17 cellular contexts compared by ENCODE assay signal in genomic region chr1:228105996-228106799, GRCh38. TPM values are rescaled to one million over a fixed set of nuclear protein-coding genes. Genes with fewer than 3 reads are reported as not detected.
A peak's percentile ranks its signal among the peaks of the same experiment; 100 is the strongest.
DNase-seq lines count a peak whose midpoint lies in the region; ATAC-seq and TF ChIP-seq lines count a peak whose summit lies in the region.
"Had no signal": no experiment of that assay in that cellular context is flagged by ENCODE, and none has a peak within 500 bp of the region (broad histone marks: within the 10 kb centered on the region; RNA-seq: fewer than 3 reads in every experiment).

No MANE protein-coding gene starts in this region.

- H3K9me3 Mint-ChIP-seq in CD4-positive, CD25-positive, alpha-beta regulatory T cell = peaks cover 0 to 1% (median 0%) of the 10 kb centered on the region in 7 donors
- no peaks in the 10 kb centered on the region for H3K9me3 Mint-ChIP-seq in activated T-helper 1 cell treated with anti-CD3 and anti-CD28 coated beads, Interleukin-12 subunit alpha, Interleukin-12 subunit beta, Interleukin-2, Interleukin-4 antibody, amounts not matched to agents 30 ng/mL and 10 ng/mL and 1 ng/mL, durations not matched to agents 14 hours and 24 hours and 36 hours
- peaks cover 0 to 4% (median 0%) of the 10 kb centered on the region in 11 donors for H3K9me3 Mint-ChIP-seq in naive thymus-derived CD4-positive, alpha-beta T cell
- no peaks in the 10 kb centered on the region for H3K9me3 Mint-ChIP-seq in HFFc6

- POLR2A ChIA-PET in naive thymus-derived CD4-positive, alpha-beta T cell (lab: Charles Lee) = interaction anchor here (1.1 to 1.3 kb wide), 2 partner anchors 24 kb away, joined by 3 to 8 read pairs; partner anchors contain the start of gene ARF1

- ATAC-seq in CD4-positive, CD25-positive, alpha-beta regulatory T cell (ENCODE audit: low read depth in 2 of 2) = no peak
- ATAC-seq in naive thymus-derived CD4-positive, alpha-beta T cell = no peak
- ATAC-seq in GM21619 (IDR thresholded peaks at IDR 0.05; ENCODE audit: unreplicated experiment) = no peak
- ATAC-seq: left lung had no signal

- peak overlapping the region in 1 of 3 donors; percentile 42 for H3K27ac Mint-ChIP-seq in CD4-positive, CD25-positive, alpha-beta regulatory T cell
- H3K27ac Mint-ChIP-seq in activated T-helper 1 cell treated with anti-CD3 and anti-CD28 coated beads, Interleukin-12 subunit alpha, Interleukin-12 subunit beta, Interleukin-2, Interleukin-4 antibody, amounts not matched to agents 30 ng/mL and 10 ng/mL and 1 ng/mL, durations not matched to agents 14 hours and 24 hours and 36 hours = no peak overlapping the region
- peak overlapping the region in 3 of 9 donors; percentile 8 to 98 (median 65) for H3K27ac Mint-ChIP-seq in naive thymus-derived CD4-positive, alpha-beta T cell
- no peak overlapping the region for H3K27ac Mint-ChIP-seq in HFFc6

- no peak overlapping the region for H3K4me3 ChIP-seq in CD4-positive, CD25-positive, alpha-beta regulatory T cell (ENCODE audit: low read depth, low read length)
- no peak overlapping the region for H3K4me3 ChIP-seq in naive thymus-derived CD4-positive, alpha-beta T cell (ENCODE audit: low read length)
- H3K4me3 ChIP-seq: colonic mucosa, left lung, sigmoid colon had no signal

- no peaks in the 10 kb centered on the region for H3K27me3 ChIP-seq in CD4-positive, CD25-positive, alpha-beta regulatory T cell (ENCODE audit: control insufficient read depth, insufficient read depth, low read length)
- no peaks in the 10 kb centered on the region for H3K27me3 ChIP-seq in naive thymus-derived CD4-positive, alpha-beta T cell (ENCODE audit: control insufficient read depth in 2 of 2, insufficient read depth in 2 of 2, low read length in 2 of 2)
- H3K27me3 ChIP-seq: colonic mucosa, left lung, sigmoid colon had no signal

- H3K36me3 ChIP-seq in CD4-positive, CD25-positive, alpha-beta regulatory T cell (ENCODE audit: control insufficient read depth, insufficient read depth, low read length) = peaks cover 14% of the 10 kb centered on the region
- H3K36me3 ChIP-seq in naive thymus-derived CD4-positive, alpha-beta T cell (ENCODE audit: control insufficient read depth in 2 of 3, insufficient read depth in 3 of 3, low read length in 3 of 3) = peaks cover 0 to 36% (median 0%) of the 10 kb centered on the region in 3 experiments
- H3K36me3 ChIP-seq: colonic mucosa had no signal

- no peaks in the 10 kb centered on the region for H3K27me3 Mint-ChIP-seq in CD4-positive, CD25-positive, alpha-beta regulatory T cell
- H3K27me3 Mint-ChIP-seq in activated T-helper 1 cell treated with anti-CD3 and anti-CD28 coated beads, Interleukin-12 subunit alpha, Interleukin-12 subunit beta, Interleukin-2, Interleukin-4 antibody, amounts not matched to agents 30 ng/mL and 10 ng/mL and 1 ng/mL, durations not matched to agents 14 hours and 24 hours and 36 hours (ENCODE audit: insufficient read depth) = peaks cover 1% of the 10 kb centered on the region
- H3K27me3 Mint-ChIP-seq in naive thymus-derived CD4-positive, alpha-beta T cell = peaks cover 0 to 3% (median 0%) of the 10 kb centered on the region in 5 donors
- H3K27me3 Mint-ChIP-seq in HFFc6 (ENCODE audit: insufficient read depth) = peaks cover 11% of the 10 kb centered on the region

- no peaks in the 10 kb centered on the region for H3K9me3 ChIP-seq in CD4-positive, CD25-positive, alpha-beta regulatory T cell (ENCODE audit: control insufficient read depth in 2 of 2, low read length in 2 of 2)
- H3K9me3 ChIP-seq in naive thymus-derived CD4-positive, alpha-beta T cell (ENCODE audit: control insufficient read depth in 2 of 3, low read length in 3 of 3) = no peaks in the 10 kb centered on the region
- H3K9me3 ChIP-seq: colonic mucosa, left lung, sigmoid colon had no signal

- intact Hi-C loops in activated T-helper 1 cell treated with anti-CD3 and anti-CD28 coated beads, Interleukin-12 subunit alpha, Interleukin-12 subunit beta, Interleukin-2, Interleukin-4 antibody, amounts not matched to agents 30 ng/mL and 10 ng/mL and 1 ng/mL, durations not matched to agents 14 hours and 24 hours and 36 hours (cut with micrococcal nuclease) = loop anchor here (5.0 kb wide), 1 partner anchor 319 kb away; no protein-coding TSS in a partner anchor
- intact Hi-C loops in naive thymus-derived CD4-positive, alpha-beta T cell (cut with micrococcal nuclease) = loop anchor here in 1 of 2 donors (5.0 to 10.0 kb wide), 2 partner anchors 1236 to 1701 kb away; partner anchors contain the start of genes CCSAP and PARP1

- H3K4me1 Mint-ChIP-seq in CD4-positive, CD25-positive, alpha-beta regulatory T cell = peaks cover 0 to 64% (median 18%) of the 10 kb centered on the region in 4 donors
- peaks cover 38% of the 10 kb centered on the region for H3K4me1 Mint-ChIP-seq in activated T-helper 1 cell treated with anti-CD3 and anti-CD28 coated beads, Interleukin-12 subunit alpha, Interleukin-12 subunit beta, Interleukin-2, Interleukin-4 antibody, amounts not matched to agents 30 ng/mL and 10 ng/mL and 1 ng/mL, durations not matched to agents 14 hours and 24 hours and 36 hours (ENCODE audit: low read depth)
- peaks cover 5 to 52% (median 38%) of the 10 kb centered on the region in 7 donors for H3K4me1 Mint-ChIP-seq in naive thymus-derived CD4-positive, alpha-beta T cell
- peaks cover 37% of the 10 kb centered on the region for H3K4me1 Mint-ChIP-seq in HFFc6 (ENCODE audit: low read depth)

- peaks cover 39% of the 10 kb centered on the region for H3K4me1 ChIP-seq in CD4-positive, CD25-positive, alpha-beta regulatory T cell (ENCODE audit: control insufficient read depth, insufficient read depth, low read length, poor library complexity, severe bottlenecking)
- H3K4me1 ChIP-seq in naive thymus-derived CD4-positive, alpha-beta T cell (ENCODE audit: control insufficient read depth in 2 of 2, insufficient read depth in 2 of 2, low read length in 2 of 2) = peaks cover 24 to 33% of the 10 kb centered on the region in 2 donors

- peaks cover 11% of the 10 kb centered on the region for H3K36me3 Mint-ChIP-seq in CD4-positive, CD25-positive, alpha-beta regulatory T cell
- peaks cover 11% of the 10 kb centered on the region for H3K36me3 Mint-ChIP-seq in activated T-helper 1 cell treated with anti-CD3 and anti-CD28 coated beads, Interleukin-12 subunit alpha, Interleukin-12 subunit beta, Interleukin-2, Interleukin-4 antibody, amounts not matched to agents 30 ng/mL and 10 ng/mL and 1 ng/mL, durations not matched to agents 14 hours and 24 hours and 36 hours (ENCODE audit: low read depth)
- H3K36me3 Mint-ChIP-seq in naive thymus-derived CD4-positive, alpha-beta T cell = peaks cover 0 to 7% (median 5%) of the 10 kb centered on the region in 5 donors
- H3K36me3 Mint-ChIP-seq in HFFc6 (ENCODE audit: low read depth) = no peaks in the 10 kb centered on the region

- DNase-seq in CD4-positive, CD25-positive, alpha-beta regulatory T cell = no peak
- DNase-seq in activated T-helper 1 cell treated with anti-CD3 and anti-CD28 coated beads, Interleukin-12 subunit alpha, Interleukin-12 subunit beta, Interleukin-2, Interleukin-4 antibody, amounts not matched to agents 30 ng/mL and 10 ng/mL and 1 ng/mL, durations not matched to agents 14 hours and 24 hours and 36 hours (ENCODE audit: low spot score) = no peak
- no peak for DNase-seq in naive thymus-derived CD4-positive, alpha-beta T cell
- no peak for DNase-seq in NCI-H187 treated with DMSO at 0.1 percent for 48 hours (lab: John Stamatoyannopoulos, UW)
- no peak for DNase-seq in HFFc6
- DNase-seq: activated gamma-delta T cell treated with Interleukin-2 at 50 U/mL for 16 hours; colonic mucosa; NCI-H2081 treated with DMSO at 0.1 percent for 48 hours; NCI-H446 treated with DMSO at 0.1 percent for 48 hours; RPMI8226; sigmoid colon; stimulated activated naive CD4-positive, alpha-beta T cell had no signal

- CTCF ChIA-PET in naive thymus-derived CD4-positive, alpha-beta T cell (lab: Charles Lee) = interaction anchor here (0.6 kb wide), 1 partner anchor 59 kb away, joined by 3 read pairs; no protein-coding TSS in a partner anchor

- no peak for TF ChIP-seq CTCF in 22Rv1 (IDR thresholded peaks at IDR 0.05)
- TF ChIP-seq CTCF in HFFc6 (IDR thresholded peaks at IDR 0.05) = no peak

- H3K27ac ChIP-seq in 22Rv1 = peak overlapping the region; percentile 98; the same call in 1 of the 2 replicates
- H3K27ac ChIP-seq in CD4-positive, CD25-positive, alpha-beta regulatory T cell (ENCODE audit: insufficient read depth, low read length, poor library complexity, severe bottlenecking) = no peak overlapping the region
- no peak overlapping the region for H3K27ac ChIP-seq in naive thymus-derived CD4-positive, alpha-beta T cell (ENCODE audit: low read depth, low read length)
- H3K27ac ChIP-seq: colonic mucosa, KMS-11, left lung, parathyroid adenoma, sigmoid colon had no signal

- peak overlapping the region; percentile 17 to 94 (median 68) for H3K4me3 Mint-ChIP-seq in CD4-positive, CD25-positive, alpha-beta regulatory T cell
- H3K4me3 Mint-ChIP-seq in activated T-helper 1 cell treated with anti-CD3 and anti-CD28 coated beads, Interleukin-12 subunit alpha, Interleukin-12 subunit beta, Interleukin-2, Interleukin-4 antibody, amounts not matched to agents 30 ng/mL and 10 ng/mL and 1 ng/mL, durations not matched to agents 14 hours and 24 hours and 36 hours = peak overlapping the region; percentile 60
- H3K4me3 Mint-ChIP-seq in naive thymus-derived CD4-positive, alpha-beta T cell = peak overlapping the region in 7 of 10 donors; percentile 13 to 94 (median 49)
- no peak overlapping the region for H3K4me3 Mint-ChIP-seq in HFFc6

RNA-seq across cellular contexts. Expression of gene MRPL55, which starts 2.9 kb away (rescaled TPM):
- 62.5 TPM for total RNA-seq in CD4-positive, CD25-positive, alpha-beta regulatory T cell
- 100 to 1,000 TPM; 126 to 163 (median 143) TPM for polyA plus RNA-seq in CD4-positive, CD25-positive, alpha-beta regulatory T cell
- 53.3 and 61.7 TPM in 2 replicates for total RNA-seq in activated T-helper 1 cell treated with anti-CD3 and anti-CD28 coated beads, Interleukin-12 subunit alpha, Interleukin-12 subunit beta, Interleukin-2, Interleukin-4 antibody, amounts not matched to agents 30 ng/mL and 10 ng/mL and 1 ng/mL, durations not matched to agents 14 hours and 24 hours and 36 hours
- 10 to 100 TPM; 34.3 to 79.3 (median 65.2) TPM for total RNA-seq in naive thymus-derived CD4-positive, alpha-beta T cell
- 100 to 1,000 TPM; 132 to 149 TPM for polyA plus RNA-seq in naive thymus-derived CD4-positive, alpha-beta T cell
- 10 to 100 TPM; 48.3 to 55.4 (median 49.6) TPM for total RNA-seq in HFFc6 (2021; fragmentation: NEBNext Ultra II Directional; extraction: Animal tissue kit (Norgen Biotek cat#: 25700))

RNA-seq across cellular contexts. Expression of gene C1orf35, which starts 3.1 kb away (rescaled TPM):
- 23.5 TPM for total RNA-seq in CD4-positive, CD25-positive, alpha-beta regulatory T cell
- polyA plus RNA-seq in CD4-positive, CD25-positive, alpha-beta regulatory T cell = 10 to 100 TPM; 18.0 to 24.0 (median 21.2) TPM
- 27.7 and 30.7 TPM in 2 replicates for total RNA-seq in activated T-helper 1 cell treated with anti-CD3 and anti-CD28 coated beads, Interleukin-12 subunit alpha, Interleukin-12 subunit beta, Interleukin-2, Interleukin-4 antibody, amounts not matched to agents 30 ng/mL and 10 ng/mL and 1 ng/mL, durations not matched to agents 14 hours and 24 hours and 36 hours
- 10 to 100 TPM; 16.8 to 31.8 (median 27.8) TPM for total RNA-seq in naive thymus-derived CD4-positive, alpha-beta T cell
- polyA plus RNA-seq in naive thymus-derived CD4-positive, alpha-beta T cell = 10 to 100 TPM; 21.9 to 33.0 TPM
- 10 to 100 TPM; 10.4 to 17.2 (median 12.5) TPM for total RNA-seq in HFFc6 (2021; fragmentation: NEBNext Ultra II Directional; extraction: Animal tissue kit (Norgen Biotek cat#: 25700))

RNA-seq across cellular contexts. Expression of gene ARF1, which starts 23.7 kb away (rescaled TPM):
- total RNA-seq in CD4-positive, CD25-positive, alpha-beta regulatory T cell = 335 TPM
- polyA plus RNA-seq in CD4-positive, CD25-positive, alpha-beta regulatory T cell = 100 to 1,000 TPM; 445 to 517 (median 481) TPM
- 404 TPM in 2 replicates for total RNA-seq in activated T-helper 1 cell treated with anti-CD3 and anti-CD28 coated beads, Interleukin-12 subunit alpha, Interleukin-12 subunit beta, Interleukin-2, Interleukin-4 antibody, amounts not matched to agents 30 ng/mL and 10 ng/mL and 1 ng/mL, durations not matched to agents 14 hours and 24 hours and 36 hours
- 100 to 1,000 TPM; 198 to 390 (median 259) TPM for total RNA-seq in naive thymus-derived CD4-positive, alpha-beta T cell
- polyA plus RNA-seq in naive thymus-derived CD4-positive, alpha-beta T cell = 100 to 1,000 TPM; 382 to 434 TPM
- 100 to 1,000 TPM; 578 to 615 (median 590) TPM for total RNA-seq in HFFc6 (2021; fragmentation: NEBNext Ultra II Directional; extraction: Animal tissue kit (Norgen Biotek cat#: 25700))

RNA-seq across cellular contexts. Expression of gene GUK1, which starts 33.9 kb away (rescaled TPM):
- 270 TPM for total RNA-seq in CD4-positive, CD25-positive, alpha-beta regulatory T cell
- 100 to 1,000 TPM; 329 to 413 (median 371) TPM for polyA plus RNA-seq in CD4-positive, CD25-positive, alpha-beta regulatory T cell
- 201 and 202 TPM in 2 replicates for total RNA-seq in activated T-helper 1 cell treated with anti-CD3 and anti-CD28 coated beads, Interleukin-12 subunit alpha, Interleukin-12 subunit beta, Interleukin-2, Interleukin-4 antibody, amounts not matched to agents 30 ng/mL and 10 ng/mL and 1 ng/mL, durations not matched to agents 14 hours and 24 hours and 36 hours
- 100 to 1,000 TPM; 145 to 309 (median 279) TPM for total RNA-seq in naive thymus-derived CD4-positive, alpha-beta T cell
- polyA plus RNA-seq in naive thymus-derived CD4-positive, alpha-beta T cell = 100 to 1,000 TPM; 278 to 315 TPM
- 100 to 1,000 TPM; 215 to 313 (median 247) TPM for total RNA-seq in HFFc6 (2021; fragmentation: NEBNext Ultra II Directional; extraction: Animal tissue kit (Norgen Biotek cat#: 25700))

RNA-seq across cellular contexts. Expression of gene GJC2, which starts 43.5 kb away (rescaled TPM):
- 2.8 TPM for total RNA-seq in CD4-positive, CD25-positive, alpha-beta regulatory T cell
- polyA plus RNA-seq in CD4-positive, CD25-positive, alpha-beta regulatory T cell = not detected
- 0.61 and 0.93 TPM in 2 replicates for total RNA-seq in activated T-helper 1 cell treated with anti-CD3 and anti-CD28 coated beads, Interleukin-12 subunit alpha, Interleukin-12 subunit beta, Interleukin-2, Interleukin-4 antibody, amounts not matched to agents 30 ng/mL and 10 ng/mL and 1 ng/mL, durations not matched to agents 14 hours and 24 hours and 36 hours
- 1 to 10 TPM in 2 of 5 experiments, under 1 TPM in 3; 0.70 to 3.3 (median 0.94) TPM for total RNA-seq in naive thymus-derived CD4-positive, alpha-beta T cell
- not detected for polyA plus RNA-seq in naive thymus-derived CD4-positive, alpha-beta T cell
- 1 to 10 TPM; 1.1 to 2.3 (median 1.2) TPM for total RNA-seq in HFFc6 (2021; fragmentation: NEBNext Ultra II Directional; extraction: Animal tissue kit (Norgen Biotek cat#: 25700))
